ENCODE assay signal across 1 cellular context in genomic region chr9:34493972-34494535, GRCh38.
TF ChIP-seq lines count a peak whose summit lies in the region.

No MANE protein-coding gene starts in this region.

TF ChIP-seq in HepG2, 621 proteins besides CTCF, POLR2A, EP300 and RAD21 (continued from another document and continues in another):
- TF ChIP-seq PRDM10 (CRISPR knock-in tag; IDR thresholded peaks at IDR 0.05; ENCODE audit: low read depth): no peak
- peak; percentile 77 for TF ChIP-seq ZNF256 (CRISPR knock-in tag; conservative IDR thresholded peaks at IDR 0.05)
- no peak for TF ChIP-seq SUZ12 (IDR thresholded peaks at IDR 0.05; ENCODE audit: low read depth, low read length)
- peak; percentile 98 for TF ChIP-seq ZNF343 (CRISPR knock-in tag; IDR thresholded peaks at IDR 0.05)
- TF ChIP-seq CBFB (CRISPR knock-in tag; IDR thresholded peaks at IDR 0.05): no peak
- no peak for TF ChIP-seq ZNF556 (CRISPR knock-in tag; IDR thresholded peaks at IDR 0.05; ENCODE audit: borderline replicate concordance)
- no peak for TF ChIP-seq ZNF33B (CRISPR knock-in tag; IDR thresholded peaks at IDR 0.05)
- peak; percentile 57 for TF ChIP-seq TFE3 (CRISPR knock-in tag; IDR thresholded peaks at IDR 0.05)
- no peak for TF ChIP-seq HOXA7 (CRISPR knock-in tag; IDR thresholded peaks at IDR 0.05)
- TF ChIP-seq ZNF276 (CRISPR knock-in tag; IDR thresholded peaks at IDR 0.05; ENCODE audit: low read depth): no peak
- no peak for TF ChIP-seq PBX3 (CRISPR knock-in tag; IDR thresholded peaks at IDR 0.05; ENCODE audit: borderline replicate concordance)
- TF ChIP-seq PAX8 (CRISPR knock-in tag; IDR thresholded peaks at IDR 0.05; ENCODE audit: borderline replicate concordance): no peak
- no peak for TF ChIP-seq HNRNPH1 (optimal IDR thresholded peaks at IDR 0.05; ENCODE audit: low read depth, low read length)
- TF ChIP-seq ZNF460 (CRISPR knock-in tag; IDR thresholded peaks at IDR 0.05; ENCODE audit: borderline replicate concordance): no peak
- no peak for TF ChIP-seq RCOR2 (CRISPR knock-in tag; IDR thresholded peaks at IDR 0.05)
- TF ChIP-seq CCAR2 (optimal IDR thresholded peaks at IDR 0.05; ENCODE audit: low read depth, low read length): no peak
- 0 out of 2 replicates have a peak, but pooled peaks have one; percentile 48 for TF ChIP-seq ZNF878 (CRISPR knock-in tag; IDR thresholded peaks at IDR 0.05)
- no peak for TF ChIP-seq SKI (IDR thresholded peaks at IDR 0.05; ENCODE audit: partially characterized antibody)
- TF ChIP-seq THYN1 (CRISPR knock-in tag; IDR thresholded peaks at IDR 0.05; ENCODE audit: borderline replicate concordance, low read depth): no peak
- TF ChIP-seq ZNF407 (CRISPR knock-in tag; IDR thresholded peaks at IDR 0.05; ENCODE audit: not compliant biosample characterization): no peak
- TF ChIP-seq NR0B2 (CRISPR knock-in tag; IDR thresholded peaks at IDR 0.05): no peak
- TF ChIP-seq ZNF766 (CRISPR knock-in tag; IDR thresholded peaks at IDR 0.05; ENCODE audit: borderline replicate concordance): no peak
- no peak for TF ChIP-seq HNF4A (CRISPR knock-in tag; IDR thresholded peaks at IDR 0.05)
- TF ChIP-seq PBX2 (CRISPR knock-in tag; IDR thresholded peaks at IDR 0.05): no peak
- peak in 1 of 2 experiments; percentile 64; a peak in 1 of 4 replicates for TF ChIP-seq KLF16 (CRISPR knock-in tag; IDR thresholded peaks at IDR 0.05)
- TF ChIP-seq KDM1A (CRISPR knock-in tag; IDR thresholded peaks at IDR 0.05): no peak
- no peak for TF ChIP-seq FOXC1 (CRISPR knock-in tag; IDR thresholded peaks at IDR 0.05; ENCODE audit: borderline replicate concordance)
- no peak for TF ChIP-seq AHDC1 (CRISPR knock-in tag; IDR thresholded peaks at IDR 0.05; ENCODE audit: borderline replicate concordance)
- 0 out of 2 replicates have a peak, but pooled peaks have one; percentile 30 for TF ChIP-seq ISL2 (CRISPR knock-in tag; IDR thresholded peaks at IDR 0.05)
